27 cellular contexts compared by ENCODE assay signal in genomic region chr2:62329797-62330196, GRCh38.
"Had no signal": no experiment of that assay in that cellular context is flagged by ENCODE, and none has a peak within 500 bp of the region (broad histone marks: within the 10 kb centered on the region; RNA-seq: fewer than 3 reads in every experiment).

No MANE protein-coding gene starts in this region.

- H3K27ac Mint-ChIP-seq: naive thymus-derived CD4-positive, alpha-beta T cell; nephron; neural progenitor cell; progenitor cell of endocrine pancreas; stimulated activated effector memory CD8-positive, alpha-beta T cell treated with anti-CD3 and anti-CD28 coated beads, Interleukin-12 subunit alpha, Interleukin-12 subunit beta, amount 100 ng/mL, for 72 hours had no signal

- H2AFZ ChIP-seq: neural progenitor cell, parathyroid adenoma had no signal

- H3K4me2 ChIP-seq: neural progenitor cell had no signal

- ATAC-seq: esophagus mucosa; gastrocnemius medialis; left cardiac atrium; left lung; naive thymus-derived CD4-positive, alpha-beta T cell; right lobe of liver; stimulated activated effector memory CD8-positive, alpha-beta T cell treated with anti-CD3 and anti-CD28 coated beads, Interleukin-12 subunit alpha, Interleukin-12 subunit beta, amount 100 ng/mL, for 72 hours; upper lobe of right lung had no signal

- H3K27me3 Mint-ChIP-seq: progenitor cell of endocrine pancreas had no signal

- H3K27ac ChIP-seq: epithelial cell of prostate, gastrocnemius medialis, left lung, neural progenitor cell, parathyroid adenoma, right lobe of liver, stomach, tibial artery, upper lobe of right lung, uterus had no signal

- H3K9me3 ChIP-seq: gastrocnemius medialis, right lobe of liver, upper lobe of right lung, uterus had no signal

- H3K4me1 ChIP-seq: gastrocnemius medialis, left lung, parathyroid adenoma, right lobe of liver, tibial artery, upper lobe of right lung, uterus had no signal

- H3K9ac ChIP-seq: neural progenitor cell, parathyroid adenoma had no signal

- H3K4me1 Mint-ChIP-seq: nephron had no signal

- H3K79me2 ChIP-seq: parathyroid adenoma had no signal

- DNase-seq: cortex of kidney; effector CD4-positive, alpha-beta T cell; foreskin fibroblast; gastrocnemius medialis; head of caudate nucleus; left cardiac atrium; left lung; mesenchymal stem cell; midbrain; naive thymus-derived CD4-positive, alpha-beta T cell; right lobe of liver; small intestine; stimulated activated CD4-positive, alpha-beta T cell treated with anti-CD3 and anti-CD28 coated beads, Interleukin-15, amount 100 ng/mL, for 24 hours; stimulated activated CD4-positive, alpha-beta T cell treated with anti-CD3 and anti-CD28 coated beads, Interleukin-4, amount 100 ng/mL, for 1 hour; stimulated activated naive CD4-positive, alpha-beta T cell treated with Interleukin-2 at 50 U/mL for 16 hours; stomach; tibial artery; upper lobe of right lung; uterus had no signal

- H3K27me3 ChIP-seq: gastrocnemius medialis, left lung, neural progenitor cell, right lobe of liver, stomach, tibial artery, upper lobe of right lung, uterus had no signal

- H3K4me3 Mint-ChIP-seq: naive thymus-derived CD4-positive, alpha-beta T cell; nephron; neural progenitor cell; stimulated activated effector memory CD8-positive, alpha-beta T cell treated with anti-CD3 and anti-CD28 coated beads, Interleukin-12 subunit alpha, Interleukin-12 subunit beta, amount 100 ng/mL, for 72 hours had no signal

- H3K9me3 Mint-ChIP-seq: stimulated activated effector memory CD8-positive, alpha-beta T cell treated with anti-CD3 and anti-CD28 coated beads, Interleukin-12 subunit alpha, Interleukin-12 subunit beta, amount 100 ng/mL, for 72 hours had no signal

- H3K4me3 ChIP-seq: gastrocnemius medialis, left lung, neural progenitor cell, right lobe of liver, stomach, tibial artery, upper lobe of right lung, uterus had no signal

- H3K36me3 ChIP-seq: gastrocnemius medialis, left lung, neural progenitor cell, right lobe of liver, stomach, tibial artery, upper lobe of right lung, uterus had no signal

- H3K36me3 Mint-ChIP-seq: neural progenitor cell; stimulated activated effector memory CD8-positive, alpha-beta T cell treated with anti-CD3 and anti-CD28 coated beads, Interleukin-12 subunit alpha, Interleukin-12 subunit beta, amount 100 ng/mL, for 72 hours had no signal

- FAIRE-seq: islet of Langerhans, small intestine had no signal
